ENCODE assay signal across 25 cellular contexts in genomic region chr19:16791942-16792341, GRCh38.
"Had no signal": no experiment of that assay in that cellular context is flagged by ENCODE, and none has a peak within 500 bp of the region (broad histone marks: within the 10 kb centered on the region; RNA-seq: fewer than 3 reads in every experiment).

No MANE protein-coding gene starts in this region.

- H3K4me3 Mint-ChIP-seq: activated B cell treated with CpG ODN at 0.5 μM for 24 hours; activated CD8-positive, alpha-beta T cell treated with anti-CD3 and anti-CD28 coated beads for 36 hours; activated naive CD8-positive, alpha-beta T cell; activated T-cell treated with anti-CD3 and anti-CD28 coated beads, Interleukin-2, amount 50 U/mL, for 4 hours; activated T-helper 17 cell treated with anti-CD3 and anti-CD28 coated beads, Interleukin-2, amount 50 U/mL, for 72 hours; central memory CD8-positive, alpha-beta T cell; dendritic cell treated with granulocyte-macrophage colony-stimulating factor and Interleukin-4, amounts not matched to agents 40 ng/mL and 50 ng/mL, for 4 days; effector memory CD8-positive, alpha-beta T cell had no signal

- H3K27me3 Mint-ChIP-seq: activated B cell treated with CpG ODN at 0.5 μM for 24 hours; activated CD8-positive, alpha-beta T cell treated with anti-CD3 and anti-CD28 coated beads for 36 hours; activated naive CD8-positive, alpha-beta T cell; activated T-helper 17 cell treated with anti-CD3 and anti-CD28 coated beads, Interleukin-2, amount 50 U/mL, for 72 hours; central memory CD8-positive, alpha-beta T cell had no signal

- ATAC-seq: activated CD4-positive, CD25-positive, alpha-beta regulatory T cell treated with anti-CD3 and anti-CD28 coated beads, Interleukin-2, amount 50 U/mL, for 24 hours; activated CD8-positive, alpha-beta T cell treated with anti-CD3 and anti-CD28 coated beads for 36 hours; activated T-cell treated with anti-CD3 and anti-CD28 coated beads, Interleukin-2, amount 50 U/mL, for 4 hours; activated T-helper 17 cell treated with anti-CD3 and anti-CD28 coated beads, Interleukin-2, amount 50 U/mL, for 72 hours; effector memory CD8-positive, alpha-beta T cell; gastroesophageal sphincter; heart right ventricle had no signal

- H3K4me1 Mint-ChIP-seq: activated B cell treated with CpG ODN at 0.5 μM for 24 hours; activated T-helper 17 cell treated with anti-CD3 and anti-CD28 coated beads, Interleukin-2, amount 50 U/mL, for 72 hours; central memory CD8-positive, alpha-beta T cell had no signal

- H3K27ac Mint-ChIP-seq: activated B cell treated with CpG ODN at 0.5 μM for 24 hours; activated CD8-positive, alpha-beta T cell treated with anti-CD3 and anti-CD28 coated beads for 36 hours; activated naive CD8-positive, alpha-beta T cell; activated T-helper 17 cell treated with anti-CD3 and anti-CD28 coated beads, Interleukin-2, amount 50 U/mL, for 72 hours; dendritic cell treated with granulocyte-macrophage colony-stimulating factor and Interleukin-4, amounts not matched to agents 40 ng/mL and 50 ng/mL, for 4 days; effector memory CD8-positive, alpha-beta T cell had no signal

- DNase-seq: activated B cell treated with CpG ODN at 0.5 μM for 24 hours; activated CD4-positive, alpha-beta T cell treated with anti-CD3 and anti-CD28 coated beads for 48 hours; activated CD4-positive, alpha-beta T cell treated with anti-CD3 and anti-CD28 coated beads, Interleukin-2, amount 50 U/mL, for 1 hour; activated CD4-positive, alpha-beta T cell treated with anti-CD3 and anti-CD28 coated beads, Interleukin-2, amount 50 U/mL, for 48 hours; activated CD8-positive, alpha-beta memory T cell treated with anti-CD3 and anti-CD28 coated beads for 24 hours; activated CD8-positive, alpha-beta T cell treated with anti-CD3 and anti-CD28 coated beads for 36 hours; activated effector memory CD4-positive, alpha-beta T cell treated with Interleukin-2 at 50 U/mL for 16 hours; activated gamma-delta T cell treated with Interleukin-2 at 50 U/mL for 16 hours; activated naive CD4-positive, alpha-beta T cell treated with anti-CD3 and anti-CD28 coated beads, Interleukin-2, amount 50 U/mL, for 16 hours; activated naive CD4-positive, alpha-beta T cell treated with Interleukin-2 at 50 U/mL for 16 hours; activated T-cell treated with anti-CD3 and anti-CD28 coated beads, Interleukin-2, amount 50 U/mL, for 4 hours; amniotic stem cell; anterior cingulate cortex; brain microvascular endothelial cell; effector CD4-positive, alpha-beta T cell; effector memory CD8-positive, alpha-beta T cell; esophagus squamous epithelium; foreskin melanocyte; heart right ventricle had no signal
